8 cellular contexts compared by ENCODE assay signal in genomic region chr5:40485021-40485998, GRCh38.
DNase-seq lines count a peak whose midpoint lies in the region; ATAC-seq lines count a peak whose summit lies in the region.

No MANE protein-coding gene starts in this region.

- no peak overlapping the region for H3K27ac Mint-ChIP-seq in stimulated activated naive CD8-positive, alpha-beta T cell treated with anti-CD3 and anti-CD28 coated beads, Interleukin-15, amount 100 ng/mL, for 72 hours

- peaks cover 77% of the 10 kb centered on the region for H3K4me1 Mint-ChIP-seq in stimulated activated naive CD8-positive, alpha-beta T cell treated with anti-CD3 and anti-CD28 coated beads, Interleukin-15, amount 100 ng/mL, for 72 hours

- H3K27me3 Mint-ChIP-seq in stimulated activated naive CD8-positive, alpha-beta T cell treated with anti-CD3 and anti-CD28 coated beads, Interleukin-15, amount 100 ng/mL, for 72 hours = no peaks in the 10 kb centered on the region

- ATAC-seq in Right ventricle myocardium superior (ENCODE audit: poor library complexity) = peak; percentile 49
- no peak for ATAC-seq in left ventricle myocardium superior
- ATAC-seq in HG03039 (IDR thresholded peaks at IDR 0.05; ENCODE audit: unreplicated experiment) = peak; percentile 37
- ATAC-seq in stimulated activated naive CD8-positive, alpha-beta T cell treated with anti-CD3 and anti-CD28 coated beads, Interleukin-15, amount 100 ng/mL, for 72 hours = no peak

- intact Hi-C loops in Right ventricle myocardium superior (cut with DNase I) = no loop called here
- intact Hi-C loops in left ventricle myocardium superior (cut with micrococcal nuclease) = no loop called here

- no peaks in the 10 kb centered on the region for H3K9me3 Mint-ChIP-seq in stimulated activated naive CD8-positive, alpha-beta T cell treated with anti-CD3 and anti-CD28 coated beads, Interleukin-15, amount 100 ng/mL, for 72 hours

- peak overlapping the region; percentile 33 to 38 for H3K4me3 Mint-ChIP-seq in stimulated activated naive CD8-positive, alpha-beta T cell treated with anti-CD3 and anti-CD28 coated beads, Interleukin-15, amount 100 ng/mL, for 72 hours

- DNase-seq in Right ventricle myocardium superior (no peak), left ventricle myocardium superior (no peak), SIG-M5 (lab: John Stamatoyannopoulos, UW) (peak; percentile 10), RPMI8226 (no peak), occipital lobe (lab: John Stamatoyannopoulos, UW) (no peak)
- DNase-seq in stimulated activated naive CD8-positive, alpha-beta T cell treated with anti-CD3 and anti-CD28 coated beads, Interleukin-15, amount 100 ng/mL, for 72 hours = no peak
- DNase-seq in activated CD4-positive, alpha-beta T cell treated with anti-CD3 and anti-CD28 coated beads for 48 hours = no peak

Comparison
In these comparisons a context has a peak if more than half of its experiments do, and no peak if none do; other contexts are left out.
1. ATAC-seq: peak in Right ventricle myocardium superior (single experiment) and HG03039 (single experiment); none in left ventricle myocardium superior (single experiment) and stimulated activated naive CD8-positive, alpha-beta T cell treated with anti-CD3 and anti-CD28 coated beads, Interleukin-15, amount 100 ng/mL, for 72 hours (single experiment).